ENCODE assay signal across 1 cellular context in genomic region chr13:45826741-45827140, GRCh38.
TF ChIP-seq lines count a peak whose summit lies in the region.

No MANE protein-coding gene starts in this region.

TF ChIP-seq in WTC11, 78 proteins besides CTCF, POLR2A, EP300 and RAD21 (continued from another document):
- TF ChIP-seq GTF2I (CRISPR knock-in tag; conservative IDR thresholded peaks at IDR 0.05) (no peak), ZNF263 (CRISPR knock-in tag; IDR thresholded peaks at IDR 0.05; ENCODE audit: low read depth) (no peak), ARID4B (CRISPR knock-in tag; IDR thresholded peaks at IDR 0.05; ENCODE audit: borderline replicate concordance) (no peak)
TF ChIP-seq in WTC11: peak in this region for 0.
